ENCODE assay signal across 11 cellular contexts in the genomic region with DNA sequence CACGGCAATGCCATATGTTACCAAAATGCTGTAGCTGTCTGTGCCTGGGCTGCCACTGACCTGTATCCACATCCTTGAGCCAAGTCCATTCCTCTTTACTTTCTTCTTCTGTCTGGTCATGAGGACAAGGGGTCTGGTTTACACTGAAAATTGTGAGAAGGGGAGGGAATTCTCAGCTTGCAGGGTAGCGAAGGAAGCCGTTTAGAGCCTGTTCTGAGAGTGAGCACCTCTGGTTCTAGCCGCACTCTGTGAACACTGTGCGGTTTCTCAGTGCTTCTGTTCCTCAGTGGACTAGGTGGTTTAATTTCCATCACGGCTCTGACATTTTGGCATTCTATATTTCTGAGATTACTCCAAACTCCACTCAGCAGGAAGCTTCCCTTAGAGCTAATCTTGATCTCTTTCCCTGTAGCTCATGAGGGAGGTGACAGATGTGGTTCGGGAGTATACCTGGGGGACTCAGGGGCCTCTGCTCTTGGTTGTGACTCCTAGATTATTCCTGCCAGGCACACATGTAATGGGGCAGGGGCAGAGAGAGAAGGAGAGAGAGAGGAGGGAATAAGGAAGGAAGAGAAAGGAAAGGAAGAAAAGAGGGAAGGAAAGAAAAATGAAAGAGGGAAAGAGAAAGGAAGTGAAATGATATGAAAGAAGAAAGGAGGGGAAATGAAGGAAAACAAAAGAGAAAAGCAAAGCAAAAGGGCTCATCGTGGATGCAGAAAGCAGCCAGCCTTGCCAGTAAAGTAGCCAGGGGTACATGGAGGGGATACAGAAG. TPM values are rescaled to one million over a fixed set of nuclear protein-coding genes. Genes with fewer than 3 reads are reported as not detected.
A peak's percentile ranks its signal among the peaks of the same experiment; 100 is the strongest.
DNase-seq lines count a peak whose midpoint lies in the region; ATAC-seq and TF ChIP-seq lines count a peak whose summit lies in the region.
"Had no signal": no experiment of that assay in that cellular context is flagged by ENCODE, and none has a peak within 500 bp of the region (broad histone marks: within the 10 kb centered on the region; RNA-seq: fewer than 3 reads in every experiment).

No MANE protein-coding gene starts in this region.

- H3K9me2 ChIP-seq in SK-N-SH = no peaks in the 10 kb centered on the region

- H3K27me3 ChIP-seq in SK-N-SH (ENCODE audit: insufficient read depth) (peaks cover 78% of the 10 kb centered on the region), heart right ventricle (peaks cover 11 to 69% (median 60%) of the 10 kb centered on the region in 7 donors), ascending aorta (peaks cover 13% of the 10 kb centered on the region)

- H3K4me3 Mint-ChIP-seq in activated naive CD4-positive, alpha-beta T cell treated with anti-CD3 and anti-CD28 coated beads for 36 hours = peak overlapping the region; percentile 62
- H3K4me3 Mint-ChIP-seq in central memory CD8-positive, alpha-beta T cell = peak overlapping the region; percentile 56
- no peak overlapping the region for H3K4me3 Mint-ChIP-seq in stimulated activated memory B cell treated with anti-CD40 and anti-IgM and Interleukin-4, amounts not matched to agents 10 μg/mL and 1 μg/mL and 100 μg/mL, for 72 hours

- peak; percentile 51 for DNase-seq in activated naive CD4-positive, alpha-beta T cell treated with anti-CD3 and anti-CD28 coated beads for 36 hours
- DNase-seq in activated naive CD4-positive, alpha-beta T cell treated with Interleukin-2 at 50 U/mL for 16 hours = no peak
- DNase-seq in SK-N-SH (no peak), heart right ventricle (no peak), ascending aorta (ENCODE audit: low spot score in 2 of 2) (no peak)
- no peak for DNase-seq in central memory CD8-positive, alpha-beta T cell (ENCODE audit: low spot score in 2 of 2)
- DNase-seq: cerebellar nuclear complex, psoas muscle, transverse colon had no signal

- peaks cover 14% of the 10 kb centered on the region; the same call in 1 of the 2 replicates for H4K20me1 ChIP-seq in SK-N-SH (ENCODE audit: insufficient read depth)

- peak overlapping the region; percentile 58 for H3K4me2 ChIP-seq in SK-N-SH

- no peak for ATAC-seq in central memory CD8-positive, alpha-beta T cell (replicated peaks; ENCODE audit: extremely low read depth, poor library complexity, severe bottlenecking)
- ATAC-seq in stimulated activated memory B cell treated with anti-CD40 and anti-IgM and Interleukin-4, amounts not matched to agents 10 μg/mL and 1 μg/mL and 100 μg/mL, for 72 hours = no peak
- no peak for ATAC-seq in HG02642 (IDR thresholded peaks at IDR 0.05; ENCODE audit: poor library complexity, unreplicated experiment)
- no peak for ATAC-seq in heart right ventricle
- ATAC-seq: psoas muscle had no signal

- TF ChIP-seq CTCF in SK-N-SH (IDR thresholded peaks at IDR 0.05) (no peak), heart right ventricle (IDR thresholded peaks at IDR 0.05) (no peak), ascending aorta (IDR thresholded peaks at IDR 0.05) (no peak)

- peaks cover 88% of the 10 kb centered on the region for H3K4me1 Mint-ChIP-seq in activated naive CD4-positive, alpha-beta T cell treated with anti-CD3 and anti-CD28 coated beads for 36 hours (ENCODE audit: low read depth)
- H3K4me1 Mint-ChIP-seq in central memory CD8-positive, alpha-beta T cell = peaks cover 85% of the 10 kb centered on the region
- peaks cover 82% of the 10 kb centered on the region for H3K4me1 Mint-ChIP-seq in stimulated activated memory B cell treated with anti-CD40 and anti-IgM and Interleukin-4, amounts not matched to agents 10 μg/mL and 1 μg/mL and 100 μg/mL, for 72 hours

- H3K27ac Mint-ChIP-seq in activated naive CD4-positive, alpha-beta T cell treated with anti-CD3 and anti-CD28 coated beads for 36 hours = peak overlapping the region; percentile 100
- peak overlapping the region; percentile 82 for H3K27ac Mint-ChIP-seq in central memory CD8-positive, alpha-beta T cell (ENCODE audit: low read depth)
- peak overlapping the region; percentile 15 for H3K27ac Mint-ChIP-seq in stimulated activated memory B cell treated with anti-CD40 and anti-IgM and Interleukin-4, amounts not matched to agents 10 μg/mL and 1 μg/mL and 100 μg/mL, for 72 hours

- H3F3A ChIP-seq in SK-N-SH (replicated peaks; ENCODE audit: insufficient read depth) = peaks cover 15% of the 10 kb centered on the region

- no peak overlapping the region for H2AFZ ChIP-seq in SK-N-SH (ENCODE audit: low read depth)

- H3K27ac ChIP-seq in SK-N-SH (ENCODE audit: low read depth in 2 of 2, low read length in 1 of 2) = no peak overlapping the region
- H3K27ac ChIP-seq in heart right ventricle = peak overlapping the region in 1 of 10 donors; percentile 36
- no peak overlapping the region for H3K27ac ChIP-seq in ascending aorta
- H3K27ac ChIP-seq: psoas muscle, transverse colon had no signal

- no peak overlapping the region for H3K9ac ChIP-seq in SK-N-SH

- H3K4me1 ChIP-seq in SK-N-SH (ENCODE audit: control insufficient read depth in 1 of 2, insufficient read depth in 2 of 2, low read depth in 1 of 2, low read length in 1 of 2) (peaks cover 7 to 27% of the 10 kb centered on the region in 2 experiments; a peak in 3 of 4 replicates), heart right ventricle (peaks cover 0 to 48% (median 0%) of the 10 kb centered on the region in 9 donors), ascending aorta (no peaks in the 10 kb centered on the region)
- H3K4me1 ChIP-seq: psoas muscle had no signal

- TF ChIP-seq RAD21 in SK-N-SH (IDR thresholded peaks at IDR 0.05; ENCODE audit: low read length) = no peak

- H3K27me3 Mint-ChIP-seq in activated naive CD4-positive, alpha-beta T cell treated with anti-CD3 and anti-CD28 coated beads for 36 hours (ENCODE audit: low read depth) = no peaks in the 10 kb centered on the region
- no peaks in the 10 kb centered on the region for H3K27me3 Mint-ChIP-seq in central memory CD8-positive, alpha-beta T cell
- H3K27me3 Mint-ChIP-seq in stimulated activated memory B cell treated with anti-CD40 and anti-IgM and Interleukin-4, amounts not matched to agents 10 μg/mL and 1 μg/mL and 100 μg/mL, for 72 hours = no peaks in the 10 kb centered on the region

- H3K36me3 Mint-ChIP-seq in activated naive CD4-positive, alpha-beta T cell treated with anti-CD3 and anti-CD28 coated beads for 36 hours (ENCODE audit: low read depth) = no peaks in the 10 kb centered on the region
- no peaks in the 10 kb centered on the region for H3K36me3 Mint-ChIP-seq in central memory CD8-positive, alpha-beta T cell (ENCODE audit: insufficient read depth)
- no peaks in the 10 kb centered on the region for H3K36me3 Mint-ChIP-seq in stimulated activated memory B cell treated with anti-CD40 and anti-IgM and Interleukin-4, amounts not matched to agents 10 μg/mL and 1 μg/mL and 100 μg/mL, for 72 hours

- no peak for TF ChIP-seq EP300 in SK-N-SH (IDR thresholded peaks at IDR 0.05; ENCODE audit: borderline replicate concordance in 1 of 2, low read depth in 1 of 2, low read length in 1 of 2)

- CTCF ChIA-PET in activated naive CD4-positive, alpha-beta T cell treated with anti-CD3 and anti-CD28 coated beads for 36 hours (lab: Charles Lee) = interaction anchor here (0.7 to 6.4 kb wide), 11 partner anchors 9 to 228 kb away, joined by 3 to 128 read pairs (median 6); a partner anchor contains a TSS
- CTCF ChIA-PET in SK-N-SH (lab: Yijun Ruan, JAX) = interaction anchor here (0.5 to 14.7 kb wide), 12 partner anchors 11 to 441 kb away, joined by 3 to 195 read pairs (median 4); a partner anchor contains a TSS

- POLR2A ChIA-PET in SK-N-SH (lab: Yijun Ruan, JAX) = interaction anchor here (1.0 kb wide), 1 partner anchor 8 kb away, joined by 3 read pairs; no protein-coding TSS in a partner anchor

- no peaks in the 10 kb centered on the region for H3K9me3 Mint-ChIP-seq in activated naive CD4-positive, alpha-beta T cell treated with anti-CD3 and anti-CD28 coated beads for 36 hours
- H3K9me3 Mint-ChIP-seq in central memory CD8-positive, alpha-beta T cell = no peaks in the 10 kb centered on the region
- H3K9me3 Mint-ChIP-seq in stimulated activated memory B cell treated with anti-CD40 and anti-IgM and Interleukin-4, amounts not matched to agents 10 μg/mL and 1 μg/mL and 100 μg/mL, for 72 hours = no peaks in the 10 kb centered on the region

- H3K79me2 ChIP-seq in SK-N-SH (ENCODE audit: insufficient read depth) = no peaks in the 10 kb centered on the region

- H3K36me3 ChIP-seq in SK-N-SH (replicated peaks in 1 of 2; ENCODE audit: control insufficient read depth in 1 of 2, insufficient read depth in 2 of 2, low read length in 1 of 2) = no peaks in the 10 kb centered on the region
- no peaks in the 10 kb centered on the region for H3K36me3 ChIP-seq in heart right ventricle
- H3K36me3 ChIP-seq in ascending aorta = no peaks in the 10 kb centered on the region
- H3K36me3 ChIP-seq: transverse colon had no signal

- H3K4me3 ChIP-seq in SK-N-SH (ENCODE audit: low read depth in 2 of 2, low read length in 1 of 2) (no peak overlapping the region; a peak in 1 of 4 replicates), heart right ventricle (no peak overlapping the region), ascending aorta (no peak overlapping the region)
- H3K4me3 ChIP-seq: psoas muscle, transverse colon had no signal

- H3K9me3 ChIP-seq in SK-N-SH (no peaks in the 10 kb centered on the region), heart right ventricle (no peaks in the 10 kb centered on the region), ascending aorta (no peaks in the 10 kb centered on the region)
- H3K9me3 ChIP-seq: psoas muscle, transverse colon had no signal

- intact Hi-C loops in activated naive CD4-positive, alpha-beta T cell treated with anti-CD3 and anti-CD28 coated beads for 36 hours (cut with micrococcal nuclease) = loop anchor here (1.0 kb wide), 1 partner anchor 21 kb away; no protein-coding TSS in a partner anchor
- intact Hi-C loops in heart right ventricle (cut with DNase I) (no loop called here), ascending aorta (cut with DNase I) (no loop called here)

- 66% methylated on average over 8 of the region's 8 CpGs for WGBS in SK-N-SH (ENCODE audit: low lambda C conversion rate)
- WGBS in heart right ventricle, 2 donors = 49 to 60% methylated on average over 8 of the region's 8 CpGs

TF ChIP-seq in SK-N-SH, 30 proteins besides CTCF, POLR2A, EP300 and RAD21 (continues in another document):
- no peak for TF ChIP-seq TAF1 (IDR thresholded peaks at IDR 0.05; ENCODE audit: borderline replicate concordance, low read depth, low read length)

RNA-seq across cellular contexts. Expression of a gene that starts 14.2 kb away (rescaled TPM):
- 10 to 100 TPM; 50.6 to 52.3 TPM for total RNA-seq in activated naive CD4-positive, alpha-beta T cell treated with anti-CD3 and anti-CD28 coated beads for 36 hours
- polyA plus RNA-seq in SK-N-SH (2012; rRNA removed) (not detected in 2 replicates), heart right ventricle (under 1 TPM; 0.07 to 0.15 TPM)
- not detected in 2 replicates for polyA plus RNA-seq in SK-N-SH (2012; cell fraction: cytosol; rRNA removed)
- not detected in 2 replicates for polyA plus RNA-seq in SK-N-SH (2012; cell fraction: nucleus; rRNA removed)
- total RNA-seq in heart right ventricle (1 to 10 TPM in 1 of 10 donors, under 1 TPM in 5, not detected in 4; 0.11 to 2.0 (median 0.29) TPM), ascending aorta (not detected)

RNA-seq across cellular contexts. Expression of a gene that starts 24.9 kb away (rescaled TPM):
- 10 to 100 TPM; 19.5 to 19.7 TPM for total RNA-seq in activated naive CD4-positive, alpha-beta T cell treated with anti-CD3 and anti-CD28 coated beads for 36 hours
- 11.5 and 14.4 TPM in 2 replicates for polyA plus RNA-seq in SK-N-SH (2012; rRNA removed)
- 7.3 and 10.0 TPM in 2 replicates for polyA plus RNA-seq in SK-N-SH (2012; cell fraction: cytosol; rRNA removed)
- polyA plus RNA-seq in SK-N-SH (2012; cell fraction: nucleus; rRNA removed) = 83.8 and 86.9 TPM in 2 replicates
- 10 to 100 TPM in 9 of 10 donors, 1 to 10 TPM in 1; 8.4 to 19.9 (median 12.6) TPM for total RNA-seq in heart right ventricle
- polyA plus RNA-seq in heart right ventricle = 10 to 100 TPM in 1 of 2 donors, 1 to 10 TPM in 1; 9.9 to 27.9 TPM
- total RNA-seq in ascending aorta = 18.3 TPM

Comparison
In these comparisons a context has a peak if more than half of its experiments do, and no peak if none do; other contexts are left out.
1. H3K27ac Mint-ChIP-seq: peak in every context shown above with its lines; median percentile 100 in activated naive CD4-positive, alpha-beta T cell treated with anti-CD3 and anti-CD28 coated beads for 36 hours; 82 in central memory CD8-positive, alpha-beta T cell; 15 in stimulated activated memory B cell treated with anti-CD40 and anti-IgM and Interleukin-4, amounts not matched to agents 10 μg/mL and 1 μg/mL and 100 μg/mL, for 72 hours.
2. RNA of a gene that starts 14.2 kb away (total RNA-seq): 50.6 to 52.3 TPM in activated naive CD4-positive, alpha-beta T cell treated with anti-CD3 and anti-CD28 coated beads for 36 hours; 0.11 to 2.0 TPM in heart right ventricle and not detected in ascending aorta (single experiment); every median in the first group is over 10 times any median in the second.